Comparison of ENCODE assay signal across 1 cellular context in genomic region chr19:46391296-46392251, GRCh38.
TF ChIP-seq lines count a peak whose summit lies in the region.

No MANE protein-coding gene starts in this region.

TF ChIP-seq in K562, 482 proteins besides CTCF, POLR2A, EP300 and RAD21:
- TF ChIP-seq THRB (CRISPR knock-in tag; conservative IDR thresholded peaks at IDR 0.05) (no peak), POLR2G (IDR thresholded peaks at IDR 0.05; ENCODE audit: low read depth, low read length) (peak; percentile 47; the same call in 1 of the 2 replicates), SRSF7 (optimal IDR thresholded peaks at IDR 0.05; ENCODE audit: low read depth, low read length) (no peak), RBM22 (IDR thresholded peaks at IDR 0.05; ENCODE audit: low read depth, low read length, poor library complexity, severe bottlenecking) (peak; percentile 68), RBM39 (optimal IDR thresholded peaks at IDR 0.05; ENCODE audit: low read depth, low read length) (no peak), ZBTB33 (CRISPR knock-in tag; IDR thresholded peaks at IDR 0.05) (peak; percentile 79)
TF ChIP-seq in K562: peak in this region for 3.
